22 cellular contexts compared by ENCODE assay signal in genomic region chr2:40886660-40887059, GRCh38.
A peak's percentile ranks its signal among the peaks of the same experiment; 100 is the strongest.
DNase-seq lines count a peak whose midpoint lies in the region; ATAC-seq, FAIRE-seq and TF ChIP-seq lines count a peak whose summit lies in the region.
"Had no signal": no experiment of that assay in that cellular context is flagged by ENCODE, and none has a peak within 500 bp of the region (broad histone marks: within the 10 kb centered on the region; RNA-seq: fewer than 3 reads in every experiment).

No MANE protein-coding gene starts in this region.

- H3K4me1 ChIP-seq in HUES48 (ENCODE audit: control insufficient read depth, insufficient read depth, low read length) (no peaks in the 10 kb centered on the region), NT2/D1 (ENCODE audit: insufficient read depth, insufficient read length) (no peaks in the 10 kb centered on the region), iPS DF 6.9 (ENCODE audit: control insufficient read depth, insufficient read depth, low read length) (no peaks in the 10 kb centered on the region), HepG2 (ENCODE audit: insufficient read depth, low read length) (no peaks in the 10 kb centered on the region)
- H3K4me1 ChIP-seq: BE2C had no signal

- TF ChIP-seq POLR2A in HepG2 (IDR thresholded peaks at IDR 0.05; ENCODE audit: insufficient read depth in 1 of 2, low read depth in 2 of 2, low read length in 2 of 2): no peak

- H3K27me3 ChIP-seq in H7 (ENCODE audit: control insufficient read depth, insufficient read depth, low read length) (no peaks in the 10 kb centered on the region), HUES48 (ENCODE audit: control insufficient read depth, insufficient read depth, low read length) (no peaks in the 10 kb centered on the region), NT2/D1 (ENCODE audit: insufficient read depth, insufficient read length) (no peaks in the 10 kb centered on the region), iPS DF 6.9 (ENCODE audit: control insufficient read depth, insufficient read depth, low read length) (no peaks in the 10 kb centered on the region), HepG2 (ENCODE audit: control insufficient read depth in 1 of 2, insufficient read depth in 2 of 2, low read length in 2 of 2) (no peaks in the 10 kb centered on the region)
- H3K27me3 ChIP-seq: BE2C had no signal

- no peaks in the 10 kb centered on the region for H3K4me1 Mint-ChIP-seq in HFFc6 (ENCODE audit: low read depth)
- H3K4me1 Mint-ChIP-seq: CD4-positive, CD25-positive, alpha-beta regulatory T cell; CD8-positive, alpha-beta memory T cell had no signal

- no TSS peak for BruUV-seq in HepG2 (replicated peaks; lab: Mats Ljungman, UMichigan)

- H2AFZ ChIP-seq in HepG2 (ENCODE audit: low read length): no peak overlapping the region
- H2AFZ ChIP-seq: GM23248 had no signal

- peak overlapping the region; percentile 52 for H3K27ac ChIP-seq in HUES48 (ENCODE audit: low read depth, low read length)
- H3K27ac ChIP-seq in iPS DF 6.9 (ENCODE audit: low read length): no peak overlapping the region
- no peak overlapping the region for H3K27ac ChIP-seq in HepG2 (ENCODE audit: extremely low read length, insufficient read depth, low read length)
- H3K27ac ChIP-seq: GM23248, HL-60 had no signal

- H3K9me3 ChIP-seq in HUES48 (ENCODE audit: control insufficient read depth, insufficient read depth, low read length): peaks cover 35% of the 10 kb centered on the region
- no peaks in the 10 kb centered on the region for H3K9me3 ChIP-seq in NT2/D1 (ENCODE audit: insufficient read depth, low read length)
- H3K9me3 ChIP-seq in iPS DF 6.9 (ENCODE audit: control insufficient read depth, insufficient read depth, low read length): peaks cover 2% of the 10 kb centered on the region; the same call in 1 of the 2 replicates
- no peaks in the 10 kb centered on the region for H3K9me3 ChIP-seq in HepG2 (ENCODE audit: low read length)
- H3K9me3 ChIP-seq: BE2C had no signal

- no peak for FAIRE-seq in HepG2 (lab: Jason Lieb, UNC)
- FAIRE-seq: GM12878, GM19239, H54 had no signal

- H3K4me2 ChIP-seq in HepG2 (ENCODE audit: low read depth, low read length): no peak overlapping the region

- POLR2A ChIA-PET in HepG2 (lab: Yijun Ruan, JAX): no interaction called here

- ATAC-seq in HG02610 (IDR thresholded peaks at IDR 0.05; ENCODE audit: unreplicated experiment): no peak
- no peak for ATAC-seq in HepG2
- ATAC-seq: GM12878 had no signal

- intact Hi-C loops in HepG2 (cut with micrococcal nuclease; ENCODE audit: unreplicated experiment): no loop called here

- H4K20me1 ChIP-seq in HepG2 (ENCODE audit: insufficient read depth, low read length): no peaks in the 10 kb centered on the region

- H3K9ac ChIP-seq in HUES48 (ENCODE audit: low read depth, low read length) (no peak overlapping the region), NT2/D1 (ENCODE audit: insufficient read length, low read depth) (no peak overlapping the region), HepG2 (ENCODE audit: insufficient read depth, low read depth, low read length) (no peak overlapping the region)
- H3K9ac ChIP-seq: GM23248 had no signal

- H3K4me3 ChIP-seq in H7 (ENCODE audit: insufficient read depth, low read depth, low read length): no peak overlapping the region
- peak overlapping the region; percentile 2; the same call in 1 of the 2 replicates for H3K4me3 ChIP-seq in HUES48 (ENCODE audit: low read depth, low read length)
- H3K4me3 ChIP-seq in NT2/D1 (ENCODE audit: insufficient read length, low read depth): no peak overlapping the region
- H3K4me3 ChIP-seq in iPS DF 6.9 (ENCODE audit: low read length): no peak overlapping the region
- no peak overlapping the region for H3K4me3 ChIP-seq in HepG2 (replicated peaks in 1 of 3; ENCODE audit: insufficient read depth in 1 of 3, low read depth in 2 of 3, low read length in 3 of 3)
- H3K4me3 ChIP-seq: GM12878, GM23248 had no signal

- TF ChIP-seq CTCF in HepG2 (CRISPR knock-in tag; IDR thresholded peaks at IDR 0.05) (no peak), HFFc6 (IDR thresholded peaks at IDR 0.05) (no peak)

- H3K36me3 ChIP-seq in H7 (replicated peaks; ENCODE audit: control insufficient read depth, insufficient read depth, low read length) (no peaks in the 10 kb centered on the region), HUES48 (ENCODE audit: control insufficient read depth, insufficient read depth, low read length) (no peaks in the 10 kb centered on the region), NT2/D1 (ENCODE audit: insufficient read depth, insufficient read length, low read length) (no peaks in the 10 kb centered on the region), iPS DF 6.9 (ENCODE audit: control insufficient read depth, insufficient read depth, low read length) (0 out of 2 replicates have a peak, but pooled peaks cover 3% of the 10 kb centered on the region), HepG2 (replicated peaks in 1 of 2; ENCODE audit: control insufficient read depth in 1 of 2, insufficient read depth in 2 of 2, low read length in 2 of 2) (no peaks in the 10 kb centered on the region)
- H3K36me3 ChIP-seq: BE2C had no signal

- CTCF ChIA-PET in HepG2 (lab: Yijun Ruan, JAX; ENCODE audit: low intra/inter-chr PET ratio, low total read pairs): no interaction called here

- TF ChIP-seq RAD21 in HepG2 (CRISPR knock-in tag; IDR thresholded peaks at IDR 0.05): no peak

- peaks cover 5% of the 10 kb centered on the region; the same call in 1 of the 2 replicates for H3K27me3 Mint-ChIP-seq in HFFc6 (ENCODE audit: insufficient read depth)
- H3K27me3 Mint-ChIP-seq: CD4-positive, CD25-positive, alpha-beta regulatory T cell; CD8-positive, alpha-beta memory T cell had no signal

- H3K36me3 Mint-ChIP-seq in HFFc6 (ENCODE audit: low read depth): no peaks in the 10 kb centered on the region
- H3K36me3 Mint-ChIP-seq: CD4-positive, CD25-positive, alpha-beta regulatory T cell; CD8-positive, alpha-beta memory T cell had no signal

- no peaks in the 10 kb centered on the region for H3K9me3 Mint-ChIP-seq in HFFc6

- no peak overlapping the region for H3K4me3 Mint-ChIP-seq in HFFc6
- H3K4me3 Mint-ChIP-seq: CD4-positive, CD25-positive, alpha-beta regulatory T cell; CD8-positive, alpha-beta memory T cell had no signal

- in situ Hi-C loops in HepG2 (cut with HindIII; ENCODE audit: extremely low pct_ligation_motif_present, low pct_unique_long_range_greater_than_20kb): no loop called here

- peak; percentile 1 for DNase-seq in H7
- peak; percentile 16 for DNase-seq in NT2/D1 (ENCODE audit: low read depth, low spot score)
- DNase-seq in iPS DF 6.9 (ENCODE audit: low read depth, low spot score): peak; percentile 4
- DNase-seq in HepG2 (ENCODE audit: low spot score): no peak
- no peak for DNase-seq in HFFc6
- DNase-seq: BE2C; C1 segment of cervical spinal cord; CD4-positive, CD25-positive, alpha-beta regulatory T cell; CD8-positive, alpha-beta memory T cell; COR-L47; DMS 273 treated with DMSO at 0.1 percent for 48 hours; DMS53; DND-41; EL; GM23248; KG1 had no signal

- WGBS in iPS DF 6.9 (ENCODE audit: insufficient coverage, insufficient read length): no CpG with 5 or more reads among the region's 1 CpG
- 0% methylated on average over 1 of the region's 1 CpG for WGBS in HepG2 (ENCODE audit: low lambda C conversion rate)

- H3K27ac Mint-ChIP-seq in HFFc6: no peak overlapping the region
- H3K27ac Mint-ChIP-seq: CD4-positive, CD25-positive, alpha-beta regulatory T cell; CD8-positive, alpha-beta memory T cell had no signal

- H3K79me2 ChIP-seq in HepG2 (ENCODE audit: insufficient read depth, low read length): no peaks in the 10 kb centered on the region

- TF ChIP-seq EP300 in HepG2 (IDR thresholded peaks at IDR 0.05; ENCODE audit: low read depth in 2 of 2, low read length in 2 of 2): no peak
- TF ChIP-seq EP300 in HepG2 (CRISPR knock-in tag; IDR thresholded peaks at IDR 0.05; ENCODE audit: borderline replicate concordance): no peak

TF ChIP-seq in HepG2, 621 proteins besides CTCF, POLR2A, EP300 and RAD21 (continues in another document):
- TF ChIP-seq BCL3 (CRISPR knock-in tag; IDR thresholded peaks at IDR 0.05) (no peak), STAT5B (CRISPR knock-in tag; IDR thresholded peaks at IDR 0.05) (no peak), CCAR2 (optimal IDR thresholded peaks at IDR 0.05; ENCODE audit: low read depth, low read length) (no peak), ZNF691 (CRISPR knock-in tag; IDR thresholded peaks at IDR 0.05; ENCODE audit: borderline replicate concordance, low read depth) (no peak), SMAD3 (CRISPR knock-in tag; IDR thresholded peaks at IDR 0.05) (no peak), ZNF572 (CRISPR knock-in tag; IDR thresholded peaks at IDR 0.05) (no peak), ZNF776 (CRISPR knock-in tag; IDR thresholded peaks at IDR 0.05) (no peak), ZFP36 (IDR thresholded peaks at IDR 0.05; ENCODE audit: borderline replicate concordance, low read depth, low read length, partially characterized antibody) (no peak), ZNF280B (CRISPR knock-in tag; IDR thresholded peaks at IDR 0.05; ENCODE audit: borderline replicate concordance) (no peak)

Comparison
In these comparisons a context has a peak if more than half of its experiments do, and no peak if none do; other contexts are left out.
1. DNase-seq: peak in H7 (single experiment), NT2/D1 (single experiment) and iPS DF 6.9 (single experiment); none in HepG2 (single experiment) and HFFc6 (single experiment).